Comparison of ENCODE assay signal across 8 cellular contexts in the genomic region with DNA sequence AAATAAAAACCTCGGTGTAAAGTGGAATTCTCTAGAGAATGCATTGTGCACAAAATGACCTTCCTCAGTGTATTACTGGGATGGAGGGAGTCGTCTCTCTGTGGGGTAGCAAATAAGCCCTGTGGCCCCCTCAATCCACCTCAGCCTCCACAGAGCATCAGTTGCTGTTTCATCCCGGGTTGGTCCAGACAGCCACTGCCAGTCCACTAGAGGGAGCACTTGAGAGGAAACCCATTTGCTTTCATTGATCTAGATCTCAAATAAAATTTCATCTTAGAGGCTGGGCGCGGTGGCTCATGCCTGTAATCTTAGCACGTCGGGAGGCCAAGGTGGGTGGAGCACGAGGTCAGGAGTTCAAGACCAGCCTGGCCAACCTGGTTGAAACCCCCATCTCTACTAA.
DNase-seq lines count a peak whose midpoint lies in the region; ATAC-seq and TF ChIP-seq lines count a peak whose summit lies in the region.

No MANE protein-coding gene starts in this region.

- H2BK12ac ChIP-seq in neuronal stem cell (ENCODE audit: low read length): no peak overlapping the region

- TF ChIP-seq CTCF in AG04449 (IDR thresholded peaks at IDR 0.05; ENCODE audit: insufficient read depth, low read length, missing control alignments) (peak; percentile 75), Panc1 (IDR thresholded peaks at IDR 0.05) (peak; percentile 75), gastrocnemius medialis (IDR thresholded peaks at IDR 0.05 in 4 of 5, conservative IDR thresholded peaks at IDR 0.05 in 1 of 5) (peak in 1 of 5 experiments; percentile 33)

- peak; percentile 76 for ATAC-seq in HG03439 (IDR thresholded peaks at IDR 0.05; ENCODE audit: unreplicated experiment)
- ATAC-seq in Panc1: peak; percentile 48; the same call in 1 of the 2 replicates
- ATAC-seq in GM18511 (IDR thresholded peaks at IDR 0.05; ENCODE audit: unreplicated experiment): no peak
- no peak for ATAC-seq in gastrocnemius medialis

- H2AK5ac ChIP-seq in neuronal stem cell (ENCODE audit: low read depth, low read length): no peak overlapping the region

- H3K4me1 ChIP-seq in Panc1 (ENCODE audit: control insufficient read depth, insufficient read depth, low read length) (no peaks in the 10 kb centered on the region), neuronal stem cell (ENCODE audit: control insufficient read depth in 2 of 2, insufficient read depth in 1 of 2, low read depth in 1 of 2, low read length in 2 of 2) (no peaks in the 10 kb centered on the region), gastrocnemius medialis (no peaks in the 10 kb centered on the region)

- H4K8ac ChIP-seq in neuronal stem cell (ENCODE audit: low read depth, low read length): no peak overlapping the region

- no peak overlapping the region for H3K27ac ChIP-seq in Panc1 (ENCODE audit: low read length)
- no peak overlapping the region for H3K27ac ChIP-seq in neuronal stem cell (replicated peaks; ENCODE audit: low read length)
- no peak overlapping the region for H3K27ac ChIP-seq in gastrocnemius medialis

- H3K4me2 ChIP-seq in neuronal stem cell (ENCODE audit: insufficient read depth, low read length, poor library complexity, severe bottlenecking): no peak overlapping the region

- H2BK5ac ChIP-seq in neuronal stem cell (ENCODE audit: low read length): no peak overlapping the region

- H3K27me3 ChIP-seq in Panc1 (ENCODE audit: control insufficient read depth, insufficient read depth, low read length) (no peaks in the 10 kb centered on the region), neuronal stem cell (ENCODE audit: control insufficient read depth in 3 of 3, insufficient read depth in 3 of 3, low read depth in 1 of 3, low read length in 3 of 3) (no peaks in the 10 kb centered on the region), gastrocnemius medialis (no peaks in the 10 kb centered on the region)

- H3K9me3 ChIP-seq in Panc1 (ENCODE audit: control insufficient read depth, insufficient read depth, low read depth, low read length): no peaks in the 10 kb centered on the region
- H3K9me3 ChIP-seq in neuronal stem cell (replicated peaks in 1 of 2; ENCODE audit: control insufficient read depth in 2 of 2, insufficient read depth in 1 of 2, low read depth in 1 of 2, low read length in 2 of 2): peaks cover 0 to 2% of the 10 kb centered on the region in 2 donors
- no peaks in the 10 kb centered on the region for H3K9me3 ChIP-seq in gastrocnemius medialis

- BruUV-seq in Panc1 (replicated peaks; lab: Mats Ljungman, UMichigan): no TSS peak

- H3K4me3 ChIP-seq in AG04449 (ENCODE audit: low read depth, low read length) (no peak overlapping the region), Panc1 (ENCODE audit: low read depth in 2 of 2, low read length in 2 of 2) (no peak overlapping the region), neuronal stem cell (ENCODE audit: low read length in 2 of 2) (no peak overlapping the region), gastrocnemius medialis (no peak overlapping the region)

- no peak overlapping the region for H3K9ac ChIP-seq in neuronal stem cell (ENCODE audit: low read depth, low read length, poor library complexity)

- DNase-seq in AG04449 (ENCODE audit: low read depth, low spot score): no peak
- peak; percentile 3 for DNase-seq in GM04504 (ENCODE audit: low read depth)
- DNase-seq in Panc1 (ENCODE audit: low read depth, low spot score): peak; percentile 32
- peak; percentile 55 to 66 for DNase-seq in erythroblast (lab: John Stamatoyannopoulos, UW)
- peak; percentile 15 for DNase-seq in neuronal stem cell (ENCODE audit: low spot score)
- no peak for DNase-seq in gastrocnemius medialis

- POLR2A ChIA-PET in AG04449 (lab: Yijun Ruan, JAX): no interaction called here
- POLR2A ChIA-PET in Panc1 (lab: Charles Lee): no interaction called here

- H4K91ac ChIP-seq in neuronal stem cell (ENCODE audit: low read depth, low read length, poor library complexity): no peak overlapping the region

- no peak overlapping the region for H3K23ac ChIP-seq in neuronal stem cell (ENCODE audit: low read depth, low read length, poor library complexity)

- no CpG with 5 or more reads among the region's 8 CpGs for WGBS in neuronal stem cell (ENCODE audit: extremely low coverage in 2 of 2, insufficient read length in 2 of 2, insufficient replicate concordance in 1 of 2), 2 donors

- H2BK15ac ChIP-seq in neuronal stem cell (ENCODE audit: low read length): no peak overlapping the region

- H2BK120ac ChIP-seq in neuronal stem cell (ENCODE audit: low read depth, low read length): no peak overlapping the region

- in situ Hi-C loops in Panc1 (cut with HindIII; ENCODE audit: low pct_unique_long_range_greater_than_20kb, low sequenced_read_pairs) (no loop called here), gastrocnemius medialis (cut with MboI; ENCODE audit: low sequenced_read_pairs in 4 of 4) (no loop called here)

- H3K79me1 ChIP-seq in neuronal stem cell (ENCODE audit: low read depth, low read length): no peaks in the 10 kb centered on the region

- TF ChIP-seq POLR2A in erythroblast (IDR thresholded peaks at IDR 0.05; ENCODE audit: low read length) (no peak), gastrocnemius medialis (IDR thresholded peaks at IDR 0.05) (no peak)

- intact Hi-C loops in Panc1 (cut with micrococcal nuclease; ENCODE audit: unreplicated experiment): loop anchor here (10.0 kb wide), 2 partner anchors 840 to 900 kb away; no protein-coding TSS in a partner anchor
- intact Hi-C loops in gastrocnemius medialis (cut with DNase I; ENCODE audit: low total_unique reads): no loop called here

- H3K18ac ChIP-seq in neuronal stem cell (ENCODE audit: low read length): no peak overlapping the region

- H3K36me3 ChIP-seq in Panc1 (ENCODE audit: control insufficient read depth, insufficient read depth, low read length): no peaks in the 10 kb centered on the region
- peaks cover 0 to 2% of the 10 kb centered on the region in 2 donors for H3K36me3 ChIP-seq in neuronal stem cell (replicated peaks in 1 of 2; ENCODE audit: control insufficient read depth in 2 of 2, insufficient read depth in 2 of 2, low read length in 2 of 2)
- no peaks in the 10 kb centered on the region for H3K36me3 ChIP-seq in gastrocnemius medialis

- CTCF ChIA-PET in AG04449 (lab: Yijun Ruan, JAX): interaction anchor here (1.1 to 1.7 kb wide), 2 partner anchors 12 to 25 kb away, joined by 3 read pairs; no protein-coding TSS in a partner anchor
- CTCF ChIA-PET in Panc1 (lab: Charles Lee): no interaction called here

- H3K14ac ChIP-seq in neuronal stem cell (ENCODE audit: low read length): no peak overlapping the region

- H3K4ac ChIP-seq in neuronal stem cell (ENCODE audit: low read length): no peak overlapping the region

- no peak overlapping the region for H2AFZ ChIP-seq in neuronal stem cell (ENCODE audit: low read length)

Comparison
In these comparisons a context has a peak if more than half of its experiments do, and no peak if none do; other contexts are left out.
1. DNase-seq: peak in GM04504 (single experiment), Panc1 (single experiment), erythroblast (2 of 2) and neuronal stem cell (single experiment); none in AG04449 (single experiment) and gastrocnemius medialis (0 of 2).
2. ATAC-seq: peak in HG03439 (single experiment) and Panc1 (single experiment); none in GM18511 (single experiment) and gastrocnemius medialis (0 of 2).